ENCODE assay signal across 8 cellular contexts in genomic region chr17:17752822-17753448, GRCh38.
A peak's percentile ranks its signal among the peaks of the same experiment; 100 is the strongest.
DNase-seq lines count a peak whose midpoint lies in the region; ATAC-seq, FAIRE-seq and TF ChIP-seq lines count a peak whose summit lies in the region.

No MANE protein-coding gene starts in this region.

- H3K4me3 ChIP-seq in heart left ventricle (peak overlapping the region in 11 of 12 donors; percentile 8 to 61 (median 49)), mammary epithelial cell (replicated peaks in 1 of 3; ENCODE audit: insufficient read depth in 1 of 3, low read depth in 2 of 3, low read length in 3 of 3) (peak overlapping the region; percentile 30 to 53 (median 49)), mesenchymal stem cell (ENCODE audit: insufficient read depth in 1 of 2, low read depth in 1 of 2, low read length in 2 of 2) (peak overlapping the region; percentile 21 to 83), uterus (peak overlapping the region; percentile 33 to 42)

- H2AK5ac ChIP-seq in mesenchymal stem cell (ENCODE audit: low read length, severe bottlenecking), result peak overlapping the region; percentile 85

- peaks cover 88% of the 10 kb centered on the region for H3K79me2 ChIP-seq in mammary epithelial cell (ENCODE audit: insufficient read depth, low read length)

- H2BK120ac ChIP-seq in mesenchymal stem cell (ENCODE audit: low read depth, low read length), result peak overlapping the region; percentile 27

- 46 to 65% (median 56%) methylated on average over 10 to 11 of the region's 11 CpGs for WGBS in heart left ventricle, 4 donors
- 7% methylated on average over 9 of the region's 11 CpGs for WGBS in mammary epithelial cell (ENCODE audit: low coverage, missing lambda C conversion rate)
- WGBS in mesenchymal stem cell, result 69% methylated on average over 8 of the region's 11 CpGs

- CTCF ChIA-PET in mammary epithelial cell (lab: Charles Lee; ENCODE audit: low non-redundant PET), result no interaction called here

- peak overlapping the region; percentile 73 for H3K4me2 ChIP-seq in mammary epithelial cell (ENCODE audit: insufficient read depth, low read depth, low read length)
- H3K4me2 ChIP-seq in mesenchymal stem cell (ENCODE audit: low read length, poor library complexity, severe bottlenecking), result peak overlapping the region; percentile 38

- no peak for TF ChIP-seq POLR2A in heart left ventricle (IDR thresholded peaks at IDR 0.05)
- no peak for TF ChIP-seq POLR2A in uterus (IDR thresholded peaks at IDR 0.05)

- H3K4me1 ChIP-seq in heart left ventricle (peaks cover 3 to 93% (median 46%) of the 10 kb centered on the region in 12 donors), mammary epithelial cell (ENCODE audit: insufficient read depth, low read length) (peaks cover 55% of the 10 kb centered on the region), mesenchymal stem cell (ENCODE audit: control insufficient read depth, insufficient read depth, low read depth, low read length) (peaks cover 23% of the 10 kb centered on the region), uterus (peaks cover 10 to 11% of the 10 kb centered on the region in 2 donors)

- H3K23ac ChIP-seq in mesenchymal stem cell (ENCODE audit: low read length in 2 of 2), result no peak overlapping the region

- TSS peak; percentile 20 for BruUV-seq in mammary epithelial cell (replicated peaks; lab: Mats Ljungman, UMichigan)

- TF ChIP-seq CTCF in heart left ventricle (IDR thresholded peaks at IDR 0.05), result no peak
- TF ChIP-seq CTCF in mammary epithelial cell (conservative IDR thresholded peaks at IDR 0.05 in 1 of 2, IDR thresholded peaks at IDR 0.05 in 1 of 2; ENCODE audit: extremely low read depth in 1 of 2, insufficient read depth in 1 of 2, low read depth in 1 of 2, low read length in 2 of 2), result no peak
- TF ChIP-seq CTCF in uterus (IDR thresholded peaks at IDR 0.05), result no peak
- no peak for TF ChIP-seq CTCF in D721Med (IDR thresholded peaks at IDR 0.05; ENCODE audit: insufficient read depth, missing control alignments)

- in situ Hi-C loops in mammary epithelial cell (cut with MboI; ENCODE audit: low sequenced_read_pairs in 2 of 2), result no loop called here

- FAIRE-seq in D721Med (lab: Jason Lieb, UNC), result no peak

- ATAC-seq in heart left ventricle, result no peak
- ATAC-seq in left ventricle myocardium superior, result no peak
- ATAC-seq in HG03342 (IDR thresholded peaks at IDR 0.05; ENCODE audit: unreplicated experiment), result no peak
- no peak for ATAC-seq in GM18502 (IDR thresholded peaks at IDR 0.05; ENCODE audit: poor library complexity, unreplicated experiment)

- H2BK5ac ChIP-seq in mesenchymal stem cell (ENCODE audit: low read depth, low read length, poor library complexity, severe bottlenecking), result no peak overlapping the region

- H3K9me3 ChIP-seq in heart left ventricle (no peaks in the 10 kb centered on the region), mammary epithelial cell (replicated peaks; ENCODE audit: insufficient read depth, low read length) (no peaks in the 10 kb centered on the region), mesenchymal stem cell (ENCODE audit: control insufficient read depth, low read length) (no peaks in the 10 kb centered on the region), uterus (no peaks in the 10 kb centered on the region)

- peak overlapping the region; percentile 25 to 86 for H3K18ac ChIP-seq in mesenchymal stem cell (ENCODE audit: low read depth in 1 of 2, low read length in 2 of 2)

- H3K27ac ChIP-seq in heart left ventricle, result peak overlapping the region; percentile 67 to 93 (median 85)
- peak overlapping the region; percentile 82 for H3K27ac ChIP-seq in mammary epithelial cell (ENCODE audit: insufficient read depth, low read depth, low read length)
- no peak overlapping the region for H3K27ac ChIP-seq in mesenchymal stem cell (ENCODE audit: low read length, poor library complexity, severe bottlenecking)
- H3K27ac ChIP-seq in uterus, result peak overlapping the region; percentile 82 to 85

- dilution Hi-C loops in mammary epithelial cell (cut with HindIII; ENCODE audit: low sequenced_read_pairs), result no loop called here

- H2AFZ ChIP-seq in mammary epithelial cell (ENCODE audit: low read depth, low read length) (peak overlapping the region; percentile 68), mesenchymal stem cell (ENCODE audit: low read depth, low read length) (no peak overlapping the region)

- peak overlapping the region; percentile 50 to 75 for H3K4ac ChIP-seq in mesenchymal stem cell (ENCODE audit: low read depth in 1 of 2, low read length in 2 of 2)

- H3K36me3 ChIP-seq in heart left ventricle (no peaks in the 10 kb centered on the region), mammary epithelial cell (ENCODE audit: insufficient read depth, low read length) (no peaks in the 10 kb centered on the region), mesenchymal stem cell (ENCODE audit: control insufficient read depth in 1 of 2, insufficient read depth in 2 of 2, low read depth in 1 of 2, low read length in 2 of 2) (peaks cover 0 to 28% of the 10 kb centered on the region in 2 experiments), uterus (no peaks in the 10 kb centered on the region)

- H4K20me1 ChIP-seq in mammary epithelial cell (ENCODE audit: insufficient read depth, low read length), result no peaks in the 10 kb centered on the region

- H3K79me1 ChIP-seq in mesenchymal stem cell (replicated peaks; ENCODE audit: low read length, poor library complexity, severe bottlenecking), result peaks cover 51% of the 10 kb centered on the region

- H3K14ac ChIP-seq in mesenchymal stem cell (ENCODE audit: low read length in 2 of 2), result peak overlapping the region in 1 of 2 experiments; percentile 91

- H4K91ac ChIP-seq in mesenchymal stem cell (ENCODE audit: low read length), result peak overlapping the region; percentile 71

- H3K27me3 ChIP-seq in heart left ventricle, result no peaks in the 10 kb centered on the region
- no peaks in the 10 kb centered on the region for H3K27me3 ChIP-seq in mammary epithelial cell (ENCODE audit: insufficient read depth, low read length)
- no peaks in the 10 kb centered on the region for H3K27me3 ChIP-seq in mesenchymal stem cell (ENCODE audit: control insufficient read depth in 1 of 2, insufficient read depth in 1 of 2, low read length in 2 of 2)
- H3K27me3 ChIP-seq in uterus, result no peaks in the 10 kb centered on the region

- intact Hi-C loops in heart left ventricle (cut with DNase I) (loop anchor here in 3 of 10 donors (2.0 to 5.0 kb wide), 3 partner anchors 30 to 58 kb away; no protein-coding TSS in a partner anchor), left ventricle myocardium superior (cut with micrococcal nuclease) (no loop called here), mammary epithelial cell (cut with micrococcal nuclease) (loop anchor here (1.0 to 5.0 kb wide), 3 partner anchors 22 to 71 kb away; partner anchors contain the start of gene RAI1), uterus (cut with DNase I; ENCODE audit: low total_unique reads) (no loop called here)

- DNase-seq in heart left ventricle (no peak), left ventricle myocardium superior (no peak), mammary epithelial cell (no peak), mesenchymal stem cell (peak; percentile 31), uterus (no peak), D721Med (ENCODE audit: insufficient read length, low spot score) (no peak)

- peak overlapping the region; percentile 72 for H3K9ac ChIP-seq in mammary epithelial cell (ENCODE audit: insufficient read depth, low read length)
- peak overlapping the region; percentile 89 for H3K9ac ChIP-seq in mesenchymal stem cell (ENCODE audit: low read length)

- H2BK15ac ChIP-seq in mesenchymal stem cell (ENCODE audit: low read depth, poor library complexity, severe bottlenecking), result peak overlapping the region; percentile 66

- H4K8ac ChIP-seq in mesenchymal stem cell (ENCODE audit: low read length), result peak overlapping the region; percentile 87

- peak overlapping the region; percentile 51 to 61 for H2BK12ac ChIP-seq in mesenchymal stem cell (ENCODE audit: low read length in 2 of 2)
